In genomic region chrX:43862434-43862833, GRCh38 we compare ENCODE assay signal across 16 cellular contexts. TPM values are rescaled to one million over a fixed set of nuclear protein-coding genes. Genes with fewer than 3 reads are reported as not detected.
"Had no signal": no experiment of that assay in that cellular context is flagged by ENCODE, and none has a peak within 500 bp of the region (broad histone marks: within the 10 kb centered on the region; RNA-seq: fewer than 3 reads in every experiment).

No MANE protein-coding gene starts in this region.

- H3K27ac ChIP-seq: adrenal gland, coronary artery, SK-N-MC, spleen, testis had no signal

- H3K27me3 ChIP-seq: adrenal gland, testis had no signal

- H3K36me3 ChIP-seq: adrenal gland, spleen had no signal

- H3K9me3 ChIP-seq: adrenal gland, mucosa of descending colon, spleen, testis had no signal

- H3K4me1 ChIP-seq: adrenal gland, spleen, testis had no signal

- DNase-seq: activated CD4-positive, alpha-beta T cell treated with anti-CD3 and anti-CD28 coated beads, Interleukin-2, amount 50 U/mL, for 4 hours; activated gamma-delta T cell; effector CD4-positive, alpha-beta T cell; islet precursor cell; mesenchymal stem cell; mucosa of descending colon; naive B cell; spleen; stimulated activated CD4-positive, alpha-beta T cell treated with anti-CD3 and anti-CD28 coated beads, Interleukin-4, amount 100 ng/mL, for 4 hours; testis had no signal

- ATAC-seq: mucosa of descending colon; sciatic nerve; stimulated activated memory B cell treated with anti-CD40 and anti-IgM and Interleukin-4, amounts not matched to agents 10 μg/mL and 1 μg/mL and 100 μg/mL, for 72 hours had no signal

- H3K4me3 ChIP-seq: adrenal gland, coronary artery, mucosa of descending colon, SK-N-MC, spleen, testis had no signal

RNA-seq across cellular contexts. Expression of gene MAOB, which starts 19.8 kb away (rescaled TPM):
- total RNA-seq: activated CD8-positive, alpha-beta memory T cell treated with anti-CD3 and anti-CD28 coated beads for 36 hours had no signal
